ENCODE assay signal across 8 cellular contexts in genomic region chr18:48953096-48953706, GRCh38. TPM values are rescaled to one million over a fixed set of nuclear protein-coding genes. Genes with fewer than 3 reads are reported as not detected.
DNase-seq lines count a peak whose midpoint lies in the region; ATAC-seq and TF ChIP-seq lines count a peak whose summit lies in the region.

No MANE protein-coding gene starts in this region.

- H3K4me1 ChIP-seq in heart right ventricle: peaks cover 5 to 48% (median 34%) of the 10 kb centered on the region in 9 donors
- H3K4me1 ChIP-seq in mesodermal cell (ENCODE audit: control insufficient read depth, insufficient read depth, low read length, poor library complexity, severe bottlenecking): peaks cover 32% of the 10 kb centered on the region

- TSS peak; percentile 47 for BruUV-seq in MCF 10A (replicated peaks; lab: Mats Ljungman, UMichigan)

- WGBS in heart right ventricle, 2 donors: 57 to 62% methylated on average over 20 of the region's 20 CpGs
- WGBS in mesodermal cell (ENCODE audit: insufficient coverage in 2 of 2), 2 experiments: 52 to 56% methylated on average over 15 to 16 of the region's 20 CpGs

- H3K36me3 ChIP-seq in heart right ventricle (peaks cover 0 to 17% (median 0%) of the 10 kb centered on the region in 9 donors), mesodermal cell (ENCODE audit: control insufficient read depth, insufficient read depth, low read length) (peaks cover 22% of the 10 kb centered on the region)

- H3K4me3 Mint-ChIP-seq in MCF 10A (ENCODE audit: unreplicated experiment): peak overlapping the region; percentile 91

- no peaks in the 10 kb centered on the region for H3K27me3 ChIP-seq in heart right ventricle

- no peaks in the 10 kb centered on the region for H3K27me3 Mint-ChIP-seq in MCF 10A (ENCODE audit: insufficient read depth, unreplicated experiment)

- H3K36me3 Mint-ChIP-seq in MCF 10A (ENCODE audit: insufficient read depth, unreplicated experiment): no peaks in the 10 kb centered on the region

- peaks cover 33% of the 10 kb centered on the region for H3K4me1 Mint-ChIP-seq in MCF 10A (ENCODE audit: insufficient read depth, unreplicated experiment)

- H3K27ac ChIP-seq in heart right ventricle (peak overlapping the region; percentile 93 to 100 (median 98)), mesodermal cell (ENCODE audit: low read depth, low read length, severe bottlenecking) (peak overlapping the region; percentile 100)

- H3K9me3 ChIP-seq in heart right ventricle (no peaks in the 10 kb centered on the region), mesodermal cell (ENCODE audit: control insufficient read depth, low read length) (no peaks in the 10 kb centered on the region)

- TF ChIP-seq CTCF in heart right ventricle (IDR thresholded peaks at IDR 0.05) (no peak), MCF 10A (IDR thresholded peaks at IDR 0.05; ENCODE audit: unreplicated experiment) (no peak)

- H3K9me3 Mint-ChIP-seq in MCF 10A (ENCODE audit: unreplicated experiment): no peaks in the 10 kb centered on the region

- H3K4me3 ChIP-seq in heart right ventricle (peak overlapping the region in 9 of 10 donors; percentile 68 to 96 (median 93)), mesodermal cell (ENCODE audit: extremely low read depth, insufficient read depth, low read length, poor library complexity, severe bottlenecking) (peak overlapping the region; percentile 60)

- intact Hi-C loops in heart right ventricle (cut with DNase I): loop anchor here in 6 of 10 donors (5.0 to 10.0 kb wide), 8 partner anchors 89 to 276 kb away; no protein-coding TSS in a partner anchor
- intact Hi-C loops in Right ventricle myocardium superior (cut with DNase I): loop anchor here (5.0 kb wide), 1 partner anchor 271 kb away; no protein-coding TSS in a partner anchor
- intact Hi-C loops in MCF 10A (cut with micrococcal nuclease): no loop called here

- DNase-seq in heart right ventricle: no peak
- DNase-seq in Right ventricle myocardium superior: no peak
- DNase-seq in MCF 10A (ENCODE audit: unreplicated experiment): no peak
- DNase-seq in DMS153 treated with DMSO at 0.1 percent for 48 hours (lab: John Stamatoyannopoulos, UW; ENCODE audit: unreplicated experiment): no peak
- no peak for DNase-seq in NCI-H2081 treated with DMSO at 0.1 percent for 48 hours (lab: John Stamatoyannopoulos, UW)
- no peak for DNase-seq in activated gamma-delta T cell treated with Interleukin-2 at 50 U/mL for 16 hours

- ATAC-seq in heart right ventricle (no peak), Right ventricle myocardium superior (ENCODE audit: poor library complexity) (no peak), HG03439 (IDR thresholded peaks at IDR 0.05; ENCODE audit: unreplicated experiment) (no peak)

- POLR2A ChIA-PET in MCF 10A (lab: Yijun Ruan, JAX): interaction anchor here (0.5 to 3.8 kb wide), 15 partner anchors 9 to 834 kb away, joined by 3 to 29 read pairs (median 3); no protein-coding TSS in a partner anchor

- peak overlapping the region; percentile 95 for H3K27ac Mint-ChIP-seq in MCF 10A (ENCODE audit: low read depth, unreplicated experiment)

- CTCF ChIA-PET in MCF 10A (lab: Yijun Ruan, JAX): interaction anchor here (0.5 to 1.0 kb wide), 6 partner anchors 15 to 226 kb away, joined by 3 to 5 read pairs (median 3); no protein-coding TSS in a partner anchor

RNA-seq across cellular contexts. Expression of gene SMAD7, which starts 2.4 kb away (rescaled TPM):
- total RNA-seq in heart right ventricle: 10 to 100 TPM; 15.4 to 28.6 (median 19.9) TPM
- polyA plus RNA-seq in heart right ventricle: 10 to 100 TPM in 1 of 2 donors, 1 to 10 TPM in 1; 6.7 to 18.7 TPM
- total RNA-seq in Right ventricle myocardium superior: 14.0 TPM
- 9.8 and 12.3 TPM in 2 replicates for total RNA-seq in MCF 10A (2022)
- 45.1 TPM for polyA plus RNA-seq in mesodermal cell (2013, experiment 1 of 2)
- polyA plus RNA-seq in mesodermal cell (2013, experiment 2 of 2): 42.8 TPM
